Comparison of ENCODE assay signal across 8 cellular contexts in genomic region chrX:150574824-150575409, GRCh38. TPM values are rescaled to one million over a fixed set of nuclear protein-coding genes. Genes with fewer than 3 reads are reported as not detected.
DNase-seq lines count a peak whose midpoint lies in the region; ATAC-seq and TF ChIP-seq lines count a peak whose summit lies in the region.

No MANE protein-coding gene starts in this region.

- H3K27ac ChIP-seq in KOPT-K1 (ENCODE audit: low read depth, low read length, poor library complexity, severe bottlenecking) (peak overlapping the region; percentile 58), left lung (peak overlapping the region; percentile 34 to 71), body of pancreas (no peak overlapping the region)

- 61 to 73% methylated on average over 8 to 9 of the region's 9 CpGs for WGBS in body of pancreas, 2 donors

- ATAC-seq in GM21447 (IDR thresholded peaks at IDR 0.05; ENCODE audit: unreplicated experiment) (peak; percentile 47), left lung (no peak), body of pancreas (no peak)

- TF ChIP-seq CTCF in GM12865 (IDR thresholded peaks at IDR 0.05; ENCODE audit: insufficient read depth, low read depth, low read length, missing control alignments): no peak
- no peak for TF ChIP-seq CTCF in left lung (IDR thresholded peaks at IDR 0.05)
- TF ChIP-seq CTCF in body of pancreas (IDR thresholded peaks at IDR 0.05): no peak

- H3K9me3 ChIP-seq in KOPT-K1 (ENCODE audit: insufficient read depth, low read length, poor library complexity, severe bottlenecking) (no peaks in the 10 kb centered on the region), left lung (no peaks in the 10 kb centered on the region), body of pancreas (no peaks in the 10 kb centered on the region)

- DNase-seq in GM12865 (ENCODE audit: low read depth): peak; percentile 70
- DNase-seq in left lung: no peak
- DNase-seq in DMS79 treated with DMSO at 0.1 percent for 48 hours (lab: John Stamatoyannopoulos, UW): no peak
- DNase-seq in NCI-H1048 (lab: John Stamatoyannopoulos, UW): no peak
- DNase-seq in NK-92 treated with Interleukin-12 subunit alpha and Interleukin-12 subunit beta, amount 100 ng/mL, for 24 hours (lab: John Stamatoyannopoulos, UW): no peak
- no peak for DNase-seq in body of pancreas

- H3K4me1 ChIP-seq in left lung: peaks cover 0 to 56% of the 10 kb centered on the region in 2 donors
- peaks cover 24% of the 10 kb centered on the region for H3K4me1 ChIP-seq in body of pancreas

- H3K36me3 ChIP-seq in KOPT-K1 (ENCODE audit: insufficient read depth, low read length) (no peaks in the 10 kb centered on the region), left lung (no peaks in the 10 kb centered on the region), body of pancreas (replicated peaks in 1 of 2; ENCODE audit: insufficient read depth in 1 of 2, low read depth in 2 of 2) (no peaks in the 10 kb centered on the region)

- intact Hi-C loops in left lung (cut with DNase I): no loop called here
- intact Hi-C loops in body of pancreas (cut with DNase I): no loop called here

- no peak for TF ChIP-seq POLR2A in body of pancreas (IDR thresholded peaks at IDR 0.05)

- H3K27me3 ChIP-seq in left lung: no peaks in the 10 kb centered on the region
- H3K27me3 ChIP-seq in body of pancreas: no peaks in the 10 kb centered on the region

- H3K4me3 ChIP-seq in GM12865 (ENCODE audit: low read depth, low read length) (peak overlapping the region; percentile 33), left lung (no peak overlapping the region), body of pancreas (no peak overlapping the region)

RNA-seq across cellular contexts. Expression of gene MTM1, which starts 6.5 kb away (rescaled TPM):
- total RNA-seq in left lung (10 to 100 TPM; 16.7 to 21.9 TPM), body of pancreas (1 to 10 TPM; 5.3 to 5.4 TPM)

Comparison
In these comparisons a context has a peak if more than half of its experiments do, and no peak if none do; other contexts are left out.
1. H3K27ac ChIP-seq: peak in KOPT-K1 (single experiment) and left lung (2 of 2); none in body of pancreas (0 of 4).